8 cellular contexts compared by ENCODE assay signal in the genomic region with DNA sequence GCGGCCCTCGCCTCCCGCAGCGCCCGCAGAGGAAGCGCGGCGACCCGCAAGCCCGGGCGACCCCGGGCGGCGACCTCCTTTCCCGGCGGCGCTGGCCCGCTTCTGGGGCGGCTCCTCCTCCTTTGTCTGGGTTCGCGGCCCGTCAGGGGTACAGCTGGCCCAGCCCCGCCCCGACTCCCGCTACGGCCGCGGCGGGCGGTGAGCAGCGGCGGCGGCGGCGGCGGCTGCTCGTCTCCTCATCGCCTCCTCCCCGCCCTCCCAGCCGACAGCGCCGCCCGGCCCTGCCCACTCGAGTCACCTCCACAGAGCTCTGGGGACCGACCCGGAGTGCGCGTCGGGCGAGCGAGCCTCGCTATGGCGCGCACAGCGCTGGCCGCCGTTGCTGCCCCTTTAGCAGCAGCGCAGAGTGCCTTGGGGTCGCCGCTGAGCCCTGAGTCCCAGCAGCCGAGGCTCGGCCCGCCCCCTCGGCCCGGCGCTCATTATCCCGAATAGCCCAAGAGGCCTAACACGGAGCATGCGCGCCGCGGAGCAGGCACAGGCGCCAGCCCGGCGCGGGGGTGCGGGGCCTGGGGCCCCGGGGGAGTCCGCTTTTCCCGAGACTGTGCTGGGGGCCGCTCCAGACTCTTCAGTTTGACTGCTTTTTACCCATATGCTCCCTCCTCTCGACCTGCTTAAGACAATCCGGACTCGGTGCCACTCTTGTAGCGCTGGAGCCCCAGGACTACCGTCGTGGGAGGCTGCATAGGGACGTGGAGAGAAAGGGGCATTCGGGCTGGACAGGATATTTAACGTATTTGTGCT. TPM values are rescaled to one million over a fixed set of nuclear protein-coding genes. Genes with fewer than 3 reads are reported as not detected.
A peak's percentile ranks its signal among the peaks of the same experiment; 100 is the strongest.
DNase-seq lines count a peak whose midpoint lies in the region; ATAC-seq and TF ChIP-seq lines count a peak whose summit lies in the region.

SOS2 (minus strand) TSS at position 104 of the 801 bp plus-strand sequence. CDS start 295 bp downstream, outside the sequence.

- H3K9ac ChIP-seq in adipocyte (ENCODE audit: low read length), result peak within 1 kb of the TSS; percentile 92

- TF ChIP-seq CTCF in GM12875 (IDR thresholded peaks at IDR 0.05; ENCODE audit: borderline replicate concordance, insufficient read depth, low read depth, low read length) (no peak), upper lobe of left lung (IDR thresholded peaks at IDR 0.05) (peak in 1 of 6 experiments; percentile 38)

- H3K36me3 ChIP-seq in adipocyte (ENCODE audit: control insufficient read depth, insufficient read depth, low read length, severe bottlenecking) (no peaks in the 10 kb centered on the region), upper lobe of left lung (no peaks in the 10 kb centered on the region)

- ATAC-seq in HG02642 (IDR thresholded peaks at IDR 0.05; ENCODE audit: poor library complexity, unreplicated experiment) (peak; percentile 90), upper lobe of left lung (ENCODE audit: low FRiP score in 2 of 2) (peak; percentile 96 to 98)

- H3K27ac ChIP-seq in upper lobe of left lung, result peak within 1 kb of the TSS; percentile 93 to 99 (median 97)

- H3K27me3 ChIP-seq in adipocyte (replicated peaks; ENCODE audit: control insufficient read depth, insufficient read depth, low read length) (no peaks in the 10 kb centered on the region), upper lobe of left lung (no peaks in the 10 kb centered on the region)

- peaks cover 27% of the 10 kb centered on the region for H3K4me1 ChIP-seq in adipocyte (ENCODE audit: control insufficient read depth, insufficient read depth, low read length)
- peaks cover 18 to 30% (median 24%) of the 10 kb centered on the region in 4 donors for H3K4me1 ChIP-seq in upper lobe of left lung

- H3K9me3 ChIP-seq in adipocyte (ENCODE audit: control insufficient read depth, low read length) (no peaks in the 10 kb centered on the region), upper lobe of left lung (no peaks in the 10 kb centered on the region)

- 0 to 1% methylated on average over 4 to 29 of the region's 90 CpGs for WGBS in upper lobe of left lung, 2 donors

- DNase-seq in NCI-H1105 (lab: John Stamatoyannopoulos, UW), result peak; percentile 91
- DNase-seq in T follicular helper cell (ENCODE audit: low read depth), result peak; percentile 72
- peak; percentile 95 for DNase-seq in adipocyte (ENCODE audit: low read depth)
- peak; percentile 94 for DNase-seq in cardiac septum (ENCODE audit: low spot score)
- peak; percentile 96 for DNase-seq in posterior vena cava (ENCODE audit: low spot score)
- DNase-seq in upper lobe of left lung, result peak; percentile 91 to 97

- intact Hi-C loops in cardiac septum (cut with DNase I), result loop anchor here (2.0 to 5.0 kb wide), 3 partner anchors 81 to 369 kb away; partner anchors contain the start of genes DMAC2L, L2HGDH and VCPKMT
- intact Hi-C loops in posterior vena cava (cut with DNase I), result no loop called here

- TF ChIP-seq POLR2A in upper lobe of left lung (IDR thresholded peaks at IDR 0.05), result peak in 3 of 4 donors; percentile 89 to 93 (median 92)

- peak in 1 of 4 donors; percentile 15 for TF ChIP-seq EP300 in upper lobe of left lung (IDR thresholded peaks at IDR 0.05)

- peak within 1 kb of the TSS; percentile 85 for H3K4me3 ChIP-seq in GM12875 (ENCODE audit: low read depth, low read length)
- peak within 1 kb of the TSS; percentile 84 for H3K4me3 ChIP-seq in adipocyte (ENCODE audit: low read length)
- H3K4me3 ChIP-seq in upper lobe of left lung, result peak within 1 kb of the TSS; percentile 70 to 89 (median 74)

RNA-seq across cellular contexts. Expression of gene SOS2, which starts in this region (rescaled TPM):
- total RNA-seq in cardiac septum, result 34.8 TPM
- 10 to 100 TPM; 41.2 to 43.8 TPM for total RNA-seq in posterior vena cava
- total RNA-seq in upper lobe of left lung, result 10 to 100 TPM; 21.3 to 47.1 (median 29.6) TPM

Comparison
In these comparisons a context has a peak if more than half of its experiments do, and no peak if none do; other contexts are left out.
1. Peak in every context shown above with its lines: DNase-seq, ATAC-seq, H3K4me3 ChIP-seq and H3K27ac ChIP-seq.